ENCODE assay signal across 24 cellular contexts in genomic region chrX:24495700-24496099, GRCh38. TPM values are rescaled to one million over a fixed set of nuclear protein-coding genes. Genes with fewer than 3 reads are reported as not detected.
DNase-seq lines count a peak whose midpoint lies in the region; ATAC-seq, FAIRE-seq and TF ChIP-seq lines count a peak whose summit lies in the region.
"Had no signal": no experiment of that assay in that cellular context is flagged by ENCODE, and none has a peak within 500 bp of the region (broad histone marks: within the 10 kb centered on the region; RNA-seq: fewer than 3 reads in every experiment).

No MANE protein-coding gene starts in this region.

- H3K9me3 Mint-ChIP-seq in activated naive CD4-positive, alpha-beta T cell treated with anti-CD3 and anti-CD28 coated beads, Interleukin-2, amount 50 U/mL, for 24 hours: no peaks in the 10 kb centered on the region
- H3K9me3 Mint-ChIP-seq in astrocyte (ENCODE audit: unreplicated experiment): no peaks in the 10 kb centered on the region
- H3K9me3 Mint-ChIP-seq: activated CD8-positive, alpha-beta T cell treated with anti-CD3 and anti-CD28 coated beads for 36 hours; activated naive CD8-positive, alpha-beta T cell treated with anti-CD3 and anti-CD28 coated beads, Interleukin-2, amount 50 U/mL, for 24 hours; activated T-helper 2 cell treated with anti-CD3 and anti-CD28 coated beads, Interferon-gamma antibody, Interleukin-2, Interleukin-4, amounts not matched to agents 10 μg/mL and 5 μg/mL and 100 μg/mL, durations not matched to agents 14 hours and 24 hours and 36 hours; naive thymus-derived CD8-positive, alpha-beta T cell; T-cell had no signal

- ATAC-seq in HG03521 (IDR thresholded peaks at IDR 0.05; ENCODE audit: unreplicated experiment) (no peak), GM21515 (IDR thresholded peaks at IDR 0.05; ENCODE audit: unreplicated experiment) (no peak)
- ATAC-seq: activated CD8-positive, alpha-beta T cell treated with anti-CD3 and anti-CD28 coated beads for 36 hours; activated naive CD8-positive, alpha-beta T cell treated with anti-CD3 and anti-CD28 coated beads, Interleukin-2, amount 50 U/mL, for 24 hours; naive thymus-derived CD8-positive, alpha-beta T cell; T-cell had no signal

- TF ChIP-seq CTCF in astrocyte (IDR thresholded peaks at IDR 0.05; ENCODE audit: insufficient read depth, low read depth, low read length) (no peak), vagina (IDR thresholded peaks at IDR 0.05) (no peak)

- H2AFZ ChIP-seq in astrocyte (ENCODE audit: low read depth, low read length): no peak overlapping the region

- no peaks in the 10 kb centered on the region for H4K20me1 ChIP-seq in astrocyte (ENCODE audit: insufficient read depth, low read length)

- intact Hi-C loops in vagina (cut with DNase I): loop anchor here (5.0 kb wide), 1 partner anchor 103 kb away; no protein-coding TSS in a partner anchor

- H3K36me3 ChIP-seq in astrocyte (ENCODE audit: insufficient read depth, low read length) (no peaks in the 10 kb centered on the region), muscle layer of duodenum (ENCODE audit: control insufficient read depth in 1 of 2, insufficient read depth in 2 of 2, low read length in 2 of 2) (peaks cover 0 to 3% of the 10 kb centered on the region in 2 donors), vagina (peaks cover 0 to 5% of the 10 kb centered on the region in 2 donors)
- H3K36me3 ChIP-seq: left lung had no signal

- H3K4me2 ChIP-seq in astrocyte (ENCODE audit: low read length): no peak overlapping the region

- no peaks in the 10 kb centered on the region for H3K79me2 ChIP-seq in astrocyte (ENCODE audit: insufficient read depth, low read length)

- peaks cover 3% of the 10 kb centered on the region for H3K4me1 ChIP-seq in astrocyte (ENCODE audit: insufficient read depth, low read length)
- peaks cover 4 to 10% of the 10 kb centered on the region in 2 donors for H3K4me1 ChIP-seq in muscle layer of duodenum (ENCODE audit: control insufficient read depth in 1 of 2, insufficient read depth in 2 of 2, low read length in 2 of 2)
- peaks cover 16% of the 10 kb centered on the region for H3K4me1 ChIP-seq in vagina
- H3K4me1 ChIP-seq: left lung had no signal

- FAIRE-seq in astrocyte (lab: Jason Lieb, UNC): peak; percentile 34
- FAIRE-seq: A204.1, H1 had no signal

- peaks cover 44% of the 10 kb centered on the region for H3K4me1 Mint-ChIP-seq in activated naive CD4-positive, alpha-beta T cell treated with anti-CD3 and anti-CD28 coated beads, Interleukin-2, amount 50 U/mL, for 24 hours
- peaks cover 7% of the 10 kb centered on the region for H3K4me1 Mint-ChIP-seq in astrocyte (ENCODE audit: low read depth, unreplicated experiment)

- no peak overlapping the region for H3K9ac ChIP-seq in astrocyte (ENCODE audit: low read length)

- no peaks in the 10 kb centered on the region for H3K36me3 Mint-ChIP-seq in activated naive CD4-positive, alpha-beta T cell treated with anti-CD3 and anti-CD28 coated beads, Interleukin-2, amount 50 U/mL, for 24 hours
- H3K36me3 Mint-ChIP-seq in astrocyte (ENCODE audit: low read depth, unreplicated experiment): no peaks in the 10 kb centered on the region

- TF ChIP-seq POLR2A in vagina (IDR thresholded peaks at IDR 0.05): no peak

- H3K9me3 ChIP-seq in astrocyte (ENCODE audit: insufficient read depth, low read depth, low read length) (no peaks in the 10 kb centered on the region), muscle layer of duodenum (ENCODE audit: control insufficient read depth in 1 of 2, low read length in 2 of 2) (no peaks in the 10 kb centered on the region), vagina (no peaks in the 10 kb centered on the region)
- H3K9me3 ChIP-seq: left lung had no signal

- no peak overlapping the region for H3K4me3 ChIP-seq in astrocyte (ENCODE audit: insufficient read depth, low read depth, low read length)
- no peak overlapping the region for H3K4me3 ChIP-seq in muscle layer of duodenum (ENCODE audit: low read depth in 1 of 2, low read length in 2 of 2)
- H3K4me3 ChIP-seq in vagina: no peak overlapping the region
- H3K4me3 ChIP-seq: left lung had no signal

- H3K4me3 Mint-ChIP-seq in activated naive CD4-positive, alpha-beta T cell treated with anti-CD3 and anti-CD28 coated beads, Interleukin-2, amount 50 U/mL, for 24 hours: no peak overlapping the region
- H3K4me3 Mint-ChIP-seq in astrocyte (ENCODE audit: unreplicated experiment): no peak overlapping the region
- H3K4me3 Mint-ChIP-seq: activated CD8-positive, alpha-beta T cell treated with anti-CD3 and anti-CD28 coated beads for 36 hours; activated naive CD8-positive, alpha-beta T cell treated with anti-CD3 and anti-CD28 coated beads, Interleukin-2, amount 50 U/mL, for 24 hours; T-cell had no signal

- H3K27me3 ChIP-seq in astrocyte (ENCODE audit: insufficient read depth, low read length) (no peaks in the 10 kb centered on the region), muscle layer of duodenum (ENCODE audit: low read depth, low read length) (no peaks in the 10 kb centered on the region), vagina (no peaks in the 10 kb centered on the region)
- H3K27me3 ChIP-seq: left lung had no signal

- DNase-seq in activated naive CD4-positive, alpha-beta T cell (lab: John Stamatoyannopoulos, UW): no peak
- DNase-seq in astrocyte (ENCODE audit: low read depth) (no peak), vagina (ENCODE audit: extremely low spot score in 2 of 2) (no peak), NCI-H446 (lab: John Stamatoyannopoulos, UW) (no peak)
- DNase-seq: activated CD4-positive, CD25-positive, alpha-beta regulatory T cell treated with anti-CD3 and anti-CD28 coated beads, Interleukin-2, amount 50 U/mL, for 72 hours; activated CD8-positive, alpha-beta T cell treated with anti-CD3 and anti-CD28 coated beads for 36 hours; activated naive CD8-positive, alpha-beta T cell treated with anti-CD3 and anti-CD28 coated beads, Interleukin-2, amount 50 U/mL, for 24 hours; AML-193; cerebellar nuclear complex; GDM1; left lung; naive thymus-derived CD8-positive, alpha-beta T cell; NCI-H2029 treated with DMSO at 0.1 percent for 48 hours; NCI-H748 treated with DMSO at 0.1 percent for 48 hours; stimulated activated CD4-positive, alpha-beta T cell treated with anti-CD3 and anti-CD28 coated beads, Interleukin-2, amount 100 ng/mL, for 48 hours; substantia nigra; T-cell had no signal

- no peaks in the 10 kb centered on the region for H3K27me3 Mint-ChIP-seq in activated naive CD4-positive, alpha-beta T cell treated with anti-CD3 and anti-CD28 coated beads, Interleukin-2, amount 50 U/mL, for 24 hours
- H3K27me3 Mint-ChIP-seq in astrocyte (ENCODE audit: low read depth, unreplicated experiment): no peaks in the 10 kb centered on the region
- H3K27me3 Mint-ChIP-seq: activated CD8-positive, alpha-beta T cell treated with anti-CD3 and anti-CD28 coated beads for 36 hours; activated naive CD8-positive, alpha-beta T cell treated with anti-CD3 and anti-CD28 coated beads, Interleukin-2, amount 50 U/mL, for 24 hours; naive thymus-derived CD8-positive, alpha-beta T cell; T-cell had no signal

- H3K27ac ChIP-seq in astrocyte (ENCODE audit: low read depth, low read length) (no peak overlapping the region), muscle layer of duodenum (ENCODE audit: low read length) (peak overlapping the region; percentile 77), vagina (peak overlapping the region; percentile 9)

- peak overlapping the region; percentile 79 for H3K27ac Mint-ChIP-seq in activated naive CD4-positive, alpha-beta T cell treated with anti-CD3 and anti-CD28 coated beads, Interleukin-2, amount 50 U/mL, for 24 hours
- no peak overlapping the region for H3K27ac Mint-ChIP-seq in astrocyte (ENCODE audit: unreplicated experiment)
- H3K27ac Mint-ChIP-seq: activated CD8-positive, alpha-beta T cell treated with anti-CD3 and anti-CD28 coated beads for 36 hours; activated naive CD8-positive, alpha-beta T cell treated with anti-CD3 and anti-CD28 coated beads, Interleukin-2, amount 50 U/mL, for 24 hours had no signal

RNA-seq across cellular contexts. Expression of gene PDK3, which starts 30.6 kb away (rescaled TPM):
- total RNA-seq in astrocyte (4.6 and 6.6 TPM in 2 replicates), vagina (23.3 TPM)
